ENCODE assay signal across 21 cellular contexts in genomic region chr4:13007802-13008201, GRCh38.
DNase-seq lines count a peak whose midpoint lies in the region; ATAC-seq, FAIRE-seq and TF ChIP-seq lines count a peak whose summit lies in the region.
"Had no signal": no experiment of that assay in that cellular context is flagged by ENCODE, and none has a peak within 500 bp of the region (broad histone marks: within the 10 kb centered on the region; RNA-seq: fewer than 3 reads in every experiment).

No MANE protein-coding gene starts in this region.

- no peak overlapping the region for H3K27ac ChIP-seq in HepG2 (ENCODE audit: extremely low read length, insufficient read depth, low read length)
- H3K27ac ChIP-seq in right lobe of liver = no peak overlapping the region
- H3K27ac ChIP-seq in PC-3 (ENCODE audit: low read length) = no peak overlapping the region
- H3K27ac ChIP-seq: 22Rv1; A549; BLaER1 treated with 17β-estradiol and CSF1 and Interleukin-3, amounts not matched to agents 10 nM and 100 nM; C4-2B had no signal

- no peak for TF ChIP-seq CTCF in HepG2 (CRISPR knock-in tag; IDR thresholded peaks at IDR 0.05)
- TF ChIP-seq CTCF in right lobe of liver (IDR thresholded peaks at IDR 0.05) = no peak
- TF ChIP-seq CTCF in WTC11 (IDR thresholded peaks at IDR 0.05) = no peak
- TF ChIP-seq CTCF in PC-3 (conservative IDR thresholded peaks at IDR 0.05; ENCODE audit: low read depth, low read length) = no peak

- in situ Hi-C loops in HepG2 (cut with HindIII; ENCODE audit: extremely low pct_ligation_motif_present, low pct_unique_long_range_greater_than_20kb) = no loop called here

- H3F3A ChIP-seq in PC-3 (ENCODE audit: low read length, unreplicated experiment) = no peaks in the 10 kb centered on the region

- H3K4me3 ChIP-seq in HepG2 (replicated peaks in 1 of 3; ENCODE audit: insufficient read depth in 1 of 3, low read depth in 2 of 3, low read length in 3 of 3) = no peak overlapping the region
- H3K4me3 ChIP-seq in right lobe of liver = no peak overlapping the region
- no peak overlapping the region for H3K4me3 ChIP-seq in PC-3 (ENCODE audit: low read length)
- H3K4me3 ChIP-seq: A549; BLaER1 treated with 17β-estradiol and CSF1 and Interleukin-3, amounts not matched to agents 10 nM and 100 nM had no signal

- WGBS in HepG2 (ENCODE audit: low lambda C conversion rate) = 48% methylated on average over 2 of the region's 2 CpGs
- WGBS in right lobe of liver (ENCODE audit: insufficient coverage, low coverage, low lambda C conversion rate, missing lambda C conversion rate) = 70% methylated on average over 2 of the region's 2 CpGs

- TF ChIP-seq RAD21 in HepG2 (CRISPR knock-in tag; IDR thresholded peaks at IDR 0.05) = no peak

- H2AFZ ChIP-seq in HepG2 (ENCODE audit: low read length) (no peak overlapping the region), PC-3 (ENCODE audit: low read length) (no peak overlapping the region)

- no peak overlapping the region for H3K27ac Mint-ChIP-seq in WTC11
- H3K27ac Mint-ChIP-seq: B cell; CD4-positive, alpha-beta T cell; CD8-positive, alpha-beta T cell had no signal

- no peak for TF ChIP-seq EP300 in HepG2 (IDR thresholded peaks at IDR 0.05; ENCODE audit: low read depth in 2 of 2, low read length in 2 of 2)
- TF ChIP-seq EP300 in HepG2 (CRISPR knock-in tag; IDR thresholded peaks at IDR 0.05; ENCODE audit: borderline replicate concordance) = no peak

- CTCF ChIA-PET in HepG2 (lab: Yijun Ruan, JAX; ENCODE audit: low intra/inter-chr PET ratio, low total read pairs) (no interaction called here), WTC11 (lab: Charles Lee) (no interaction called here), PC-3 (lab: Charles Lee) (no interaction called here)

- no peaks in the 10 kb centered on the region for H3K9me2 ChIP-seq in PC-3 (replicated peaks; ENCODE audit: low read length)

- TF ChIP-seq POLR2A in HepG2 (IDR thresholded peaks at IDR 0.05; ENCODE audit: insufficient read depth in 1 of 2, low read depth in 2 of 2, low read length in 2 of 2) (no peak), right lobe of liver (IDR thresholded peaks at IDR 0.05) (no peak)

- no peak for FAIRE-seq in HepG2 (lab: Jason Lieb, UNC)
- FAIRE-seq: A549, D721Med, G401.6, GM12891, GM19239 had no signal

- no peaks in the 10 kb centered on the region for H3K36me3 Mint-ChIP-seq in WTC11
- H3K36me3 Mint-ChIP-seq: CD8-positive, alpha-beta T cell had no signal

- no peaks in the 10 kb centered on the region for H3K27me3 Mint-ChIP-seq in WTC11 (ENCODE audit: low read depth)
- H3K27me3 Mint-ChIP-seq: B cell had no signal

- H3K9me3 ChIP-seq in HepG2 (ENCODE audit: low read length) (no peaks in the 10 kb centered on the region), right lobe of liver (no peaks in the 10 kb centered on the region), PC-3 (ENCODE audit: low read length) (no peaks in the 10 kb centered on the region)
- H3K9me3 ChIP-seq: A549; BLaER1 treated with 17β-estradiol and CSF1 and Interleukin-3, amounts not matched to agents 10 nM and 100 nM; Caco-2 had no signal

- H3K4me3 Mint-ChIP-seq in WTC11 = no peak overlapping the region
- H3K4me3 Mint-ChIP-seq: B cell; CD4-positive, alpha-beta T cell; CD8-positive, alpha-beta T cell had no signal

- BruUV-seq in HepG2 (replicated peaks; lab: Mats Ljungman, UMichigan) (no TSS peak), PC-3 (replicated peaks; lab: Mats Ljungman, UMichigan) (no TSS peak)

- H3K27me3 ChIP-seq in HepG2 (ENCODE audit: control insufficient read depth in 1 of 2, insufficient read depth in 2 of 2, low read length in 2 of 2) = no peaks in the 10 kb centered on the region
- H3K27me3 ChIP-seq in right lobe of liver = no peaks in the 10 kb centered on the region
- no peaks in the 10 kb centered on the region for H3K27me3 ChIP-seq in PC-3 (ENCODE audit: low read length)
- H3K27me3 ChIP-seq: BLaER1 treated with 17β-estradiol and CSF1 and Interleukin-3, amounts not matched to agents 10 nM and 100 nM had no signal

- H3K36me3 ChIP-seq in HepG2 (replicated peaks in 1 of 2; ENCODE audit: control insufficient read depth in 1 of 2, insufficient read depth in 2 of 2, low read length in 2 of 2) (no peaks in the 10 kb centered on the region), right lobe of liver (no peaks in the 10 kb centered on the region), PC-3 (ENCODE audit: low read depth, low read length) (no peaks in the 10 kb centered on the region)
- H3K36me3 ChIP-seq: BLaER1 treated with 17β-estradiol and CSF1 and Interleukin-3, amounts not matched to agents 10 nM and 100 nM had no signal

- H3K9ac ChIP-seq in HepG2 (ENCODE audit: insufficient read depth, low read depth, low read length) = no peak overlapping the region
- no peak overlapping the region for H3K9ac ChIP-seq in PC-3 (ENCODE audit: low read length)
- H3K9ac ChIP-seq: BLaER1 treated with 17β-estradiol and CSF1 and Interleukin-3, amounts not matched to agents 10 nM and 100 nM had no signal

- H3K79me2 ChIP-seq in HepG2 (ENCODE audit: insufficient read depth, low read length) = no peaks in the 10 kb centered on the region
- no peaks in the 10 kb centered on the region for H3K79me2 ChIP-seq in PC-3 (ENCODE audit: low read length)

- no peaks in the 10 kb centered on the region for H4K20me1 ChIP-seq in HepG2 (ENCODE audit: insufficient read depth, low read length)
- no peaks in the 10 kb centered on the region for H4K20me1 ChIP-seq in PC-3 (ENCODE audit: low read length)
- H4K20me1 ChIP-seq: BLaER1 treated with 17β-estradiol and CSF1 and Interleukin-3, amounts not matched to agents 10 nM and 100 nM had no signal

- ATAC-seq in HepG2 (no peak), right lobe of liver (no peak), WTC11 (no peak), PC-3 (no peak)
- ATAC-seq: A549; CD8-positive, alpha-beta T cell had no signal

- peaks cover 3% of the 10 kb centered on the region; the same call in 1 of the 2 replicates for H3K9me3 Mint-ChIP-seq in WTC11
- H3K9me3 Mint-ChIP-seq: CD8-positive, alpha-beta T cell had no signal

- no peak for DNase-seq in HepG2 (ENCODE audit: low spot score)
- no peak for DNase-seq in right lobe of liver
- peak; percentile 64 for DNase-seq in NCI-H446 treated with DMSO at 0.1 percent for 48 hours (lab: John Stamatoyannopoulos, UW)
- peak; percentile 9 for DNase-seq in superior temporal gyrus (ENCODE audit: extremely low spot score)
- DNase-seq in WTC11 (ENCODE audit: low spot score) = no peak
- no peak for DNase-seq in PC-3
- DNase-seq: AML-193; Caco-2; Calu3; CD4-positive, alpha-beta T cell; CD8-positive, alpha-beta T cell; GF-D8 had no signal

- H3K4me2 ChIP-seq in HepG2 (ENCODE audit: low read depth, low read length) = no peak overlapping the region
- no peak overlapping the region for H3K4me2 ChIP-seq in PC-3 (ENCODE audit: low read length)
- H3K4me2 ChIP-seq: A549; BLaER1 treated with 17β-estradiol and CSF1 and Interleukin-3, amounts not matched to agents 10 nM and 100 nM had no signal

- H3K4me1 ChIP-seq in HepG2 (ENCODE audit: insufficient read depth, low read length) = no peaks in the 10 kb centered on the region
- no peaks in the 10 kb centered on the region for H3K4me1 ChIP-seq in right lobe of liver
- no peaks in the 10 kb centered on the region for H3K4me1 ChIP-seq in PC-3 (ENCODE audit: insufficient read depth, low read length)
- H3K4me1 ChIP-seq: A549; BLaER1 treated with 17β-estradiol and CSF1 and Interleukin-3, amounts not matched to agents 10 nM and 100 nM; Caco-2 had no signal

- no peaks in the 10 kb centered on the region for H3K4me1 Mint-ChIP-seq in WTC11
- H3K4me1 Mint-ChIP-seq: B cell had no signal

- POLR2A ChIA-PET in HepG2 (lab: Yijun Ruan, JAX) = no interaction called here
- POLR2A ChIA-PET in WTC11 (lab: Charles Lee) = no interaction called here
- POLR2A ChIA-PET in PC-3 (lab: Charles Lee; ENCODE audit: unreplicated experiment) = no interaction called here

- intact Hi-C loops in HepG2 (cut with micrococcal nuclease; ENCODE audit: unreplicated experiment) = no loop called here
- intact Hi-C loops in right lobe of liver (cut with DNase I) = no loop called here
- intact Hi-C loops in PC-3 (cut with micrococcal nuclease) = no loop called here

TF ChIP-seq in HepG2, 621 proteins besides CTCF, POLR2A, EP300 and RAD21 (continues in another document):
- TF ChIP-seq E2F2 (CRISPR knock-in tag; IDR thresholded peaks at IDR 0.05; ENCODE audit: borderline replicate concordance) (no peak), CBFB (CRISPR knock-in tag; IDR thresholded peaks at IDR 0.05) (no peak), TMF1 (CRISPR knock-in tag; IDR thresholded peaks at IDR 0.05; ENCODE audit: low read depth) (no peak), KLF9 (CRISPR knock-in tag; IDR thresholded peaks at IDR 0.05; ENCODE audit: low read depth) (no peak), SIX4 (CRISPR knock-in tag; IDR thresholded peaks at IDR 0.05) (no peak)

TF ChIP-seq in WTC11, 78 proteins besides CTCF, POLR2A, EP300 and RAD21 (continues in another document):
- no peak for TF ChIP-seq IRF1 (CRISPR knock-in tag; IDR thresholded peaks at IDR 0.05)
- TF ChIP-seq MAX (CRISPR knock-in tag; IDR thresholded peaks at IDR 0.05) = no peak
- no peak for TF ChIP-seq ZNF232 (CRISPR knock-in tag; IDR thresholded peaks at IDR 0.05)
- no peak for TF ChIP-seq GTF2I (CRISPR knock-in tag; conservative IDR thresholded peaks at IDR 0.05)
- TF ChIP-seq NR1H2 (CRISPR knock-in tag; IDR thresholded peaks at IDR 0.05) = no peak

Comparison
In these comparisons a context has a peak if more than half of its experiments do, and no peak if none do; other contexts are left out.
1. DNase-seq: peak in NCI-H446 treated with DMSO at 0.1 percent for 48 hours (single experiment) and superior temporal gyrus (single experiment); none in HepG2 (single experiment), right lobe of liver (0 of 3), WTC11 (single experiment) and PC-3 (single experiment).